Comparison of ENCODE assay signal across 22 cellular contexts in genomic region chr6:144895890-144896289, GRCh38.
DNase-seq lines count a peak whose midpoint lies in the region; ATAC-seq and TF ChIP-seq lines count a peak whose summit lies in the region.
"Had no signal": no experiment of that assay in that cellular context is flagged by ENCODE, and none has a peak within 500 bp of the region (broad histone marks: within the 10 kb centered on the region; RNA-seq: fewer than 3 reads in every experiment).

No MANE protein-coding gene starts in this region.

- no peaks in the 10 kb centered on the region for H3K9me2 ChIP-seq in HCT116 (ENCODE audit: insufficient read depth)

- TF ChIP-seq CTCF in A673 (conservative IDR thresholded peaks at IDR 0.05; ENCODE audit: low read depth, low read length) = no peak
- no peak for TF ChIP-seq CTCF in HCT116 (IDR thresholded peaks at IDR 0.05 in 2 of 3, conservative IDR thresholded peaks at IDR 0.05 in 1 of 3; ENCODE audit: borderline replicate concordance in 1 of 3, insufficient read depth in 1 of 3, low read depth in 2 of 3, low read length in 2 of 3)

- H3K27ac ChIP-seq in A673 (ENCODE audit: low read depth, low read length, poor library complexity, severe bottlenecking) (no peak overlapping the region), HCT116 (ENCODE audit: low read depth, low read length) (peak overlapping the region; percentile 93), aorta (ENCODE audit: low read depth in 1 of 2, low read length in 2 of 2) (no peak overlapping the region)
- H3K27ac ChIP-seq: cardiac muscle cell, upper lobe of left lung had no signal

- CTCF ChIA-PET in A673 (lab: Charles Lee) (no interaction called here), HCT116 (lab: Charles Lee) (no interaction called here)

- RAD21 ChIA-PET in HCT116 (lab: Charles Lee; ENCODE audit: low non-redundant PET in 1 of 2, low total read pairs in 2 of 2, uncharacterized antibody in 2 of 2, unreplicated experiment in 2 of 2) = no interaction called here

- no peak for TF ChIP-seq RAD21 in HCT116 (IDR thresholded peaks at IDR 0.05; ENCODE audit: low read depth)

- no peaks in the 10 kb centered on the region for H3K36me3 ChIP-seq in A673 (ENCODE audit: insufficient read depth, low read length, poor library complexity, severe bottlenecking)
- H3K36me3 ChIP-seq in HCT116 (ENCODE audit: control insufficient read depth in 1 of 2, insufficient read depth in 2 of 2, low read length in 2 of 2) = peaks cover 0 to 16% of the 10 kb centered on the region in 2 experiments; a peak in 2 of 4 replicates
- H3K36me3 ChIP-seq in aorta (ENCODE audit: control insufficient read depth in 1 of 2, insufficient read depth in 2 of 2, low read length in 1 of 2) = no peaks in the 10 kb centered on the region
- H3K36me3 ChIP-seq: cardiac muscle cell, upper lobe of left lung had no signal

- BruUV-seq in A673 (replicated peaks; lab: Mats Ljungman, UMichigan) (no TSS peak), HCT116 (replicated peaks; lab: Mats Ljungman, UMichigan) (no TSS peak)

- H3K27me3 ChIP-seq in A673 (replicated peaks; ENCODE audit: insufficient read depth, low read depth, low read length, poor library complexity) (no peaks in the 10 kb centered on the region), HCT116 (ENCODE audit: insufficient read depth, low read length) (no peaks in the 10 kb centered on the region), aorta (ENCODE audit: control insufficient read depth in 1 of 2, insufficient read depth in 2 of 2, low read length in 1 of 2) (no peaks in the 10 kb centered on the region)
- H3K27me3 ChIP-seq: cardiac muscle cell, upper lobe of left lung had no signal

- peaks cover 5% of the 10 kb centered on the region; the same call in 1 of the 2 replicates for H3K79me2 ChIP-seq in HCT116 (ENCODE audit: insufficient read depth, low read length)

- ATAC-seq in HCT116 (no peak), aorta (ENCODE audit: low FRiP score) (no peak), GM21423 (IDR thresholded peaks at IDR 0.05; ENCODE audit: unreplicated experiment) (no peak)
- ATAC-seq: activated CD4-positive, alpha-beta T cell treated with anti-CD3 and anti-CD28 coated beads for 36 hours; activated T-cell treated with anti-CD3 and anti-CD28 coated beads, Interleukin-2, amount 50 U/mL, for 72 hours; left ventricle myocardium superior; T-cell had no signal

- intact Hi-C loops in A673 (cut with micrococcal nuclease; ENCODE audit: unreplicated experiment) = no loop called here
- intact Hi-C loops in HCT116 (cut with micrococcal nuclease) = loop anchor here (5.0 kb wide), 1 partner anchor 89 kb away; no protein-coding TSS in a partner anchor
- intact Hi-C loops in aorta (cut with DNase I) = no loop called here

- H3K4me2 ChIP-seq in HCT116 (ENCODE audit: low read length) = peak overlapping the region; percentile 72

- H3K9ac ChIP-seq in HCT116 (ENCODE audit: low read length) = peak overlapping the region; percentile 67

- TF ChIP-seq POLR2A in HCT116 (IDR thresholded peaks at IDR 0.05; ENCODE audit: borderline replicate concordance, extremely low read depth, insufficient read depth, insufficient read length) = no peak

- H3K4me3 ChIP-seq in A673 (ENCODE audit: low read depth, low read length, poor library complexity, severe bottlenecking) (no peak overlapping the region), HCT116 (replicated peaks in 1 of 2; ENCODE audit: low read depth in 1 of 2, low read length in 2 of 2) (no peak overlapping the region), aorta (ENCODE audit: low read length in 2 of 2) (no peak overlapping the region)
- H3K4me3 ChIP-seq: cardiac muscle cell, upper lobe of left lung had no signal

- H3K4me1 ChIP-seq in A673 (ENCODE audit: insufficient read depth, low read length, poor library complexity, severe bottlenecking) (no peaks in the 10 kb centered on the region), HCT116 (ENCODE audit: control insufficient read depth in 1 of 2, insufficient read depth in 2 of 2, low read length in 2 of 2) (peaks cover 40 to 69% of the 10 kb centered on the region in 2 experiments), aorta (ENCODE audit: control insufficient read depth in 1 of 2, insufficient read depth in 2 of 2, low read length in 2 of 2) (no peaks in the 10 kb centered on the region)
- H3K4me1 ChIP-seq: upper lobe of left lung had no signal

- 36 to 45% methylated on average over 4 of the region's 4 CpGs for WGBS in aorta, 2 donors

- no peaks in the 10 kb centered on the region for H4K20me1 ChIP-seq in HCT116 (ENCODE audit: insufficient read depth)

- DNase-seq in A673 (ENCODE audit: low spot score) (peak; percentile 9), HCT116 (ENCODE audit: low read depth, low spot score) (no peak), NCI-H748 treated with DMSO at 0.1 percent for 48 hours (lab: John Stamatoyannopoulos, UW) (peak; percentile 46), iPS DF 4.7 (ENCODE audit: extremely low read depth, low spot score) (peak; percentile 14), T-helper 9 cell (no peak), aorta (no peak), NCI-H2081 treated with DMSO at 0.1 percent for 48 hours (lab: John Stamatoyannopoulos, UW) (no peak)
- DNase-seq: activated CD4-positive, alpha-beta T cell treated with anti-CD3 and anti-CD28 coated beads for 36 hours; activated naive CD4-positive, alpha-beta T cell treated with anti-CD3 and anti-CD28 coated beads for 36 hours; activated T-cell treated with anti-CD3 and anti-CD28 coated beads, Interleukin-2, amount 50 U/mL, for 72 hours; C1 segment of cervical spinal cord; EL; H7; KBM-7; left ventricle myocardium superior; NCI-H2029; NCI-H774; Right ventricle myocardium superior; T-cell; upper lobe of left lung had no signal

- POLR2A ChIA-PET in A673 (lab: Charles Lee; ENCODE audit: low non-redundant PET) (no interaction called here), HCT116 (lab: Charles Lee) (interaction anchor here (1.3 kb wide), 1 partner anchor 17 kb away, joined by 3 read pairs; no protein-coding TSS in a partner anchor)

- H3K9me3 ChIP-seq in A673 (ENCODE audit: low read depth, low read length, poor library complexity, severe bottlenecking) (no peaks in the 10 kb centered on the region), HCT116 (ENCODE audit: control insufficient read depth in 1 of 2, insufficient read depth in 1 of 2, low read depth in 1 of 2, low read length in 2 of 2) (no peaks in the 10 kb centered on the region), aorta (ENCODE audit: control insufficient read depth, low read length) (peaks cover 1% of the 10 kb centered on the region)
- H3K9me3 ChIP-seq: upper lobe of left lung had no signal

- H2AFZ ChIP-seq in HCT116 (ENCODE audit: low read depth, low read length, poor library complexity, severe bottlenecking) = no peak overlapping the region

TF ChIP-seq in HCT116, 20 proteins besides CTCF, POLR2A, EP300 and RAD21:
- TF ChIP-seq SP1 (IDR thresholded peaks at IDR 0.05; ENCODE audit: low read depth) = no peak
- TF ChIP-seq CEBPB (IDR thresholded peaks at IDR 0.05; ENCODE audit: low read depth) = no peak
- no peak for TF ChIP-seq ZFX (IDR thresholded peaks at IDR 0.05)
- no peak for TF ChIP-seq ZBTB33 (IDR thresholded peaks at IDR 0.05; ENCODE audit: extremely low read depth, insufficient replicate concordance, low read length)
- no peak for TF ChIP-seq ELF1 (IDR thresholded peaks at IDR 0.05; ENCODE audit: borderline replicate concordance, low read depth)
- TF ChIP-seq CBX3 (IDR thresholded peaks at IDR 0.05; ENCODE audit: low read depth) = no peak
- no peak for TF ChIP-seq REST (IDR thresholded peaks at IDR 0.05; ENCODE audit: low read depth)
- TF ChIP-seq JUND (IDR thresholded peaks at IDR 0.05) = no peak
- TF ChIP-seq, protein P1, sequence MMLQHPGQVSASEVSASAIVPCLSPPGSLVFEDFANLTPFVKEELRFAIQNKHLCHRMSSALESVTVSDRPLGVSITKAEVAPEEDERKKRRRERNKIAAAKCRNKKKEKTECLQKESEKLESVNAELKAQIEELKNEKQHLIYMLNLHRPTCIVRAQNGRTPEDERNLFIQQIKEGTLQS (IDR thresholded peaks at IDR 0.05) = no peak
- TF ChIP-seq SIN3A (IDR thresholded peaks at IDR 0.05; ENCODE audit: low read depth) = no peak

Comparison
In these comparisons a context has a peak if more than half of its experiments do, and no peak if none do; other contexts are left out.
1. DNase-seq: peak in A673 (single experiment), NCI-H748 treated with DMSO at 0.1 percent for 48 hours (single experiment) and iPS DF 4.7 (single experiment); none in HCT116 (single experiment), T-helper 9 cell (single experiment), aorta (0 of 2) and NCI-H2081 treated with DMSO at 0.1 percent for 48 hours (single experiment).